In the genomic region with DNA sequence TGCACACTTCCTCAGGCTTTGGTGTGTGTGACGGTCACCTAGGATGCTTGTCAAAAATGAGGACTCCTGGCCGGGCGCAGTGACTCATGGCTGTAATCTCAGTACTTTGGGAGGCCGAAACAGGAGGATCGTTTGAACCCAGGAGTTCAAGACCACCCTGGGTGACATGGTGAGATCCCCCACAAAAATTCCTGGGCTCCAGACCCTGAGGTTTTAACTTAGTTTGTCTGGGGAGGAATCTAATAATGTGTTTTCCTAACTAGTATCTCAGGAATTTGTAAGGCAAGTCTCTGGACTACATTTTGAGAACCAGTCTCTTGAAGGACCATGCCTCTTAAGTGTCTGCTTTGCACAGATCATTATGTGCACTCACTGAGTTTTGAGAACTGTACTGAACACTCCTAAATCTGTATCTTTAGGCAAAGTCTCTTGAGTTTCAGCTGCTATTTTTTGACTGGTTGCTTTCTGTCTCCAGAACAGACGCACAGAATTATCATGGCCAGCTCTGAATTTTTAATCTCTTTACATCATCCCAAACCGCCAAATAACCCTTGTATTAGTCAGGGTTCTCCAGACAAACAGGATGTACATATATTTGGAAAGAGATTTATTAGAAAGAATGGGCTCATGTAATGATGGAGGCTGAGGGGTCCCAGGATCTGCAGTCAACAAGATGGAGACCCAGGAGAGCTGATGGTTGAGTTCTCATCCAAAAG, we compare ENCODE assay signal across 13 cellular contexts. TPM values are rescaled to one million over a fixed set of nuclear protein-coding genes. Genes with fewer than 3 reads are reported as not detected.
DNase-seq lines count a peak whose midpoint lies in the region; ATAC-seq, FAIRE-seq and TF ChIP-seq lines count a peak whose summit lies in the region.
"Had no signal": no experiment of that assay in that cellular context is flagged by ENCODE, and none has a peak within 500 bp of the region (broad histone marks: within the 10 kb centered on the region; RNA-seq: fewer than 3 reads in every experiment).

No MANE protein-coding gene starts in this region.

- H3K4me3 Mint-ChIP-seq in chondrocyte (ENCODE audit: unreplicated experiment) (no peak overlapping the region), osteocyte (ENCODE audit: unreplicated experiment) (no peak overlapping the region)
- no peak overlapping the region for H3K4me3 Mint-ChIP-seq in activated CD8-positive, alpha-beta T cell treated with anti-CD3 and anti-CD28 coated beads, Interleukin-2, amount 10 ng/mL, durations not matched to agents 7 days and 5 days
- H3K4me3 Mint-ChIP-seq: activated CD4-positive, alpha-beta T cell treated with anti-CD3 and anti-CD28 coated beads for 36 hours; neural crest cell; T-helper 2 cell treated with Interferon-gamma antibody and Interleukin-4, amounts not matched to agents 5 μg/mL and 100 μg/mL, for 36 hours had no signal

- no peak overlapping the region for H3K9ac ChIP-seq in PC-3 (ENCODE audit: low read length)

- CTCF ChIA-PET in PC-3 (lab: Charles Lee) (interaction anchor here (0.5 to 1.4 kb wide), 9 partner anchors 30 to 554 kb away, joined by 3 to 6 read pairs (median 3); no protein-coding TSS in a partner anchor), A673 (lab: Charles Lee) (interaction anchor here (0.7 to 2.7 kb wide), 10 partner anchors 11 to 616 kb away, joined by 3 to 42 read pairs (median 5); no protein-coding TSS in a partner anchor)
- CTCF ChIA-PET in activated CD8-positive, alpha-beta T cell treated with anti-CD3 and anti-CD28 coated beads, Interleukin-2, amount 10 ng/mL, durations not matched to agents 7 days and 5 days (lab: Charles Lee), result interaction anchor here (0.7 to 6.6 kb wide), 9 partner anchors 10 to 544 kb away, joined by 3 to 60 read pairs (median 4); a partner anchor contains a TSS

- no peaks in the 10 kb centered on the region for H3K79me2 ChIP-seq in PC-3 (ENCODE audit: low read length)

- ATAC-seq in PC-3, result peak; percentile 52
- no peak for ATAC-seq in activated CD8-positive, alpha-beta T cell treated with anti-CD3 and anti-CD28 coated beads, Interleukin-2, amount 10 ng/mL, durations not matched to agents 7 days and 5 days

- H3F3A ChIP-seq in PC-3 (ENCODE audit: low read length, unreplicated experiment), result no peaks in the 10 kb centered on the region

- H3K4me1 ChIP-seq in PC-3 (ENCODE audit: insufficient read depth, low read length) (peaks cover 20% of the 10 kb centered on the region), A673 (ENCODE audit: insufficient read depth, low read length, poor library complexity, severe bottlenecking) (peaks cover 6% of the 10 kb centered on the region)
- H3K4me1 ChIP-seq: BE2C had no signal

- peak; percentile 9; the same call in 1 of the 2 replicates for TF ChIP-seq CTCF in PC-3 (conservative IDR thresholded peaks at IDR 0.05; ENCODE audit: low read depth, low read length)
- peak; percentile 64 for TF ChIP-seq CTCF in chondrocyte (IDR thresholded peaks at IDR 0.05)
- peak; percentile 11 for TF ChIP-seq CTCF in osteocyte (IDR thresholded peaks at IDR 0.05)
- no peak for TF ChIP-seq CTCF in A673 (conservative IDR thresholded peaks at IDR 0.05; ENCODE audit: low read depth, low read length)

- no peaks in the 10 kb centered on the region for H4K20me1 ChIP-seq in PC-3 (ENCODE audit: low read length)

- BruUV-seq in PC-3 (replicated peaks; lab: Mats Ljungman, UMichigan), result no TSS peak
- BruUV-seq in A673 (replicated peaks; lab: Mats Ljungman, UMichigan), result no TSS peak

- H2AFZ ChIP-seq in PC-3 (ENCODE audit: low read length), result no peak overlapping the region

- H3K4me2 ChIP-seq in PC-3 (ENCODE audit: low read length), result peak overlapping the region; percentile 19; the same call in 1 of the 2 replicates

- no peak for FAIRE-seq in GM12892 (lab: Jason Lieb, UNC)

- no peaks in the 10 kb centered on the region for H3K27me3 Mint-ChIP-seq in chondrocyte (ENCODE audit: low read depth)
- peaks cover 2% of the 10 kb centered on the region for H3K27me3 Mint-ChIP-seq in osteocyte (ENCODE audit: unreplicated experiment)
- H3K27me3 Mint-ChIP-seq in activated CD8-positive, alpha-beta T cell treated with anti-CD3 and anti-CD28 coated beads, Interleukin-2, amount 10 ng/mL, durations not matched to agents 7 days and 5 days (ENCODE audit: low read depth), result no peaks in the 10 kb centered on the region

- H3K9me3 Mint-ChIP-seq in chondrocyte (ENCODE audit: low read depth), result peaks cover 13% of the 10 kb centered on the region
- peaks cover 6% of the 10 kb centered on the region for H3K9me3 Mint-ChIP-seq in osteocyte (ENCODE audit: unreplicated experiment)
- no peaks in the 10 kb centered on the region for H3K9me3 Mint-ChIP-seq in activated CD8-positive, alpha-beta T cell treated with anti-CD3 and anti-CD28 coated beads, Interleukin-2, amount 10 ng/mL, durations not matched to agents 7 days and 5 days (ENCODE audit: insufficient read depth)
- H3K9me3 Mint-ChIP-seq: T-helper 2 cell treated with Interferon-gamma antibody and Interleukin-4, amounts not matched to agents 5 μg/mL and 100 μg/mL, for 36 hours had no signal

- H3K36me3 Mint-ChIP-seq in chondrocyte (ENCODE audit: low read depth) (peaks cover 2% of the 10 kb centered on the region), osteocyte (ENCODE audit: unreplicated experiment) (peaks cover 1% of the 10 kb centered on the region)
- no peaks in the 10 kb centered on the region for H3K36me3 Mint-ChIP-seq in activated CD8-positive, alpha-beta T cell treated with anti-CD3 and anti-CD28 coated beads, Interleukin-2, amount 10 ng/mL, durations not matched to agents 7 days and 5 days (ENCODE audit: low read depth)

- POLR2A ChIA-PET in PC-3 (lab: Charles Lee; ENCODE audit: unreplicated experiment) (no interaction called here), A673 (lab: Charles Lee; ENCODE audit: low non-redundant PET) (no interaction called here)
- POLR2A ChIA-PET in activated CD8-positive, alpha-beta T cell treated with anti-CD3 and anti-CD28 coated beads, Interleukin-2, amount 10 ng/mL, durations not matched to agents 7 days and 5 days (lab: Charles Lee), result no interaction called here

- H3K4me1 Mint-ChIP-seq in chondrocyte (ENCODE audit: low read depth), result peaks cover 19% of the 10 kb centered on the region
- H3K4me1 Mint-ChIP-seq in osteocyte (ENCODE audit: unreplicated experiment), result peaks cover 8% of the 10 kb centered on the region
- no peaks in the 10 kb centered on the region for H3K4me1 Mint-ChIP-seq in activated CD8-positive, alpha-beta T cell treated with anti-CD3 and anti-CD28 coated beads, Interleukin-2, amount 10 ng/mL, durations not matched to agents 7 days and 5 days (ENCODE audit: low read depth)
- H3K4me1 Mint-ChIP-seq: activated CD4-positive, alpha-beta T cell treated with anti-CD3 and anti-CD28 coated beads for 36 hours had no signal

- H3K9me3 ChIP-seq in PC-3 (ENCODE audit: low read length), result no peaks in the 10 kb centered on the region
- no peaks in the 10 kb centered on the region for H3K9me3 ChIP-seq in A673 (ENCODE audit: low read depth, low read length, poor library complexity, severe bottlenecking)
- H3K9me3 ChIP-seq: BE2C had no signal

- H3K4me3 ChIP-seq in PC-3 (ENCODE audit: low read length), result no peak overlapping the region
- H3K4me3 ChIP-seq in A673 (ENCODE audit: low read depth, low read length, poor library complexity, severe bottlenecking), result no peak overlapping the region
- H3K4me3 ChIP-seq: heart right ventricle had no signal

- TF ChIP-seq POLR2A in GM12892 (IDR thresholded peaks at IDR 0.05; ENCODE audit: low read depth, low read length), result no peak

- H3K27ac Mint-ChIP-seq in chondrocyte (ENCODE audit: unreplicated experiment) (no peak overlapping the region), osteocyte (ENCODE audit: unreplicated experiment) (no peak overlapping the region)
- H3K27ac Mint-ChIP-seq in activated CD8-positive, alpha-beta T cell treated with anti-CD3 and anti-CD28 coated beads, Interleukin-2, amount 10 ng/mL, durations not matched to agents 7 days and 5 days, result no peak overlapping the region
- H3K27ac Mint-ChIP-seq: activated CD4-positive, alpha-beta T cell treated with anti-CD3 and anti-CD28 coated beads for 36 hours; T-helper 2 cell treated with Interferon-gamma antibody and Interleukin-4, amounts not matched to agents 5 μg/mL and 100 μg/mL, for 36 hours had no signal

- DNase-seq in Daoy (ENCODE audit: low read depth) (peak; percentile 40), PC-3 (peak; percentile 68), chondrocyte (ENCODE audit: low spot score) (no peak), osteocyte (ENCODE audit: extremely low spot score, unreplicated experiment) (no peak), A673 (ENCODE audit: low spot score) (no peak), GM12892 (ENCODE audit: insufficient read length) (no peak), pons (ENCODE audit: low spot score) (no peak)
- DNase-seq in activated CD8-positive, alpha-beta T cell treated with anti-CD3 and anti-CD28 coated beads, Interleukin-2, amount 10 ng/mL, durations not matched to agents 7 days and 5 days, result no peak

- intact Hi-C loops in PC-3 (cut with micrococcal nuclease) (loop anchor here (1.0 to 10.0 kb wide), 5 partner anchors 271 to 621 kb away; no protein-coding TSS in a partner anchor), A673 (cut with micrococcal nuclease; ENCODE audit: unreplicated experiment) (loop anchor here (5.0 kb wide), 2 partner anchors 49 to 89 kb away; no protein-coding TSS in a partner anchor)

- peak overlapping the region; percentile 9; the same call in 1 of the 2 replicates for H3K27ac ChIP-seq in PC-3 (ENCODE audit: low read length)
- no peak overlapping the region for H3K27ac ChIP-seq in A673 (ENCODE audit: low read depth, low read length, poor library complexity, severe bottlenecking)
- H3K27ac ChIP-seq: heart right ventricle had no signal

- no peaks in the 10 kb centered on the region for H3K9me2 ChIP-seq in PC-3 (replicated peaks; ENCODE audit: low read length)

- no peaks in the 10 kb centered on the region for H3K27me3 ChIP-seq in PC-3 (ENCODE audit: low read length)
- H3K27me3 ChIP-seq in A673 (replicated peaks; ENCODE audit: insufficient read depth, low read depth, low read length, poor library complexity), result no peaks in the 10 kb centered on the region
- H3K27me3 ChIP-seq: BE2C, heart right ventricle had no signal

- H3K36me3 ChIP-seq in PC-3 (ENCODE audit: low read depth, low read length) (no peaks in the 10 kb centered on the region), A673 (ENCODE audit: insufficient read depth, low read length, poor library complexity, severe bottlenecking) (no peaks in the 10 kb centered on the region)
- H3K36me3 ChIP-seq: BE2C, heart right ventricle had no signal

RNA-seq across cellular contexts. Expression of a gene that starts 45.5 kb away (rescaled TPM):
- total RNA-seq in Daoy (2014; rRNA removed; shearing (Covaris generic)), result 20.2 and 21.8 TPM in 2 replicates
- total RNA-seq in PC-3 (2014; rRNA removed) (23.1 and 40.5 TPM in 2 replicates), chondrocyte (16.2 to 19.2 TPM (median 18.0 TPM) in 3 replicates), osteocyte (16.2 and 16.7 TPM in 2 replicates), A673 (2021) (19.4 and 20.0 TPM in 2 replicates)
- 2.0 TPM for polyA plus RNA-seq in GM12892 (2012; ENCODE audit: missing spikeins)
- 10 to 100 TPM; 14.1 to 14.8 TPM for total RNA-seq in activated CD8-positive, alpha-beta T cell treated with anti-CD3 and anti-CD28 coated beads, Interleukin-2, amount 10 ng/mL, durations not matched to agents 7 days and 5 days

Comparison
In these comparisons a context has a peak if more than half of its experiments do, and no peak if none do; other contexts are left out.
1. DNase-seq: peak in Daoy (single experiment) and PC-3 (single experiment); none in chondrocyte (single experiment), osteocyte (single experiment), A673 (single experiment), GM12892 (single experiment), pons (single experiment) and activated CD8-positive, alpha-beta T cell treated with anti-CD3 and anti-CD28 coated beads, Interleukin-2, amount 10 ng/mL, durations not matched to agents 7 days and 5 days (single experiment).